1 cellular context compared by ENCODE assay signal in the genomic region with DNA sequence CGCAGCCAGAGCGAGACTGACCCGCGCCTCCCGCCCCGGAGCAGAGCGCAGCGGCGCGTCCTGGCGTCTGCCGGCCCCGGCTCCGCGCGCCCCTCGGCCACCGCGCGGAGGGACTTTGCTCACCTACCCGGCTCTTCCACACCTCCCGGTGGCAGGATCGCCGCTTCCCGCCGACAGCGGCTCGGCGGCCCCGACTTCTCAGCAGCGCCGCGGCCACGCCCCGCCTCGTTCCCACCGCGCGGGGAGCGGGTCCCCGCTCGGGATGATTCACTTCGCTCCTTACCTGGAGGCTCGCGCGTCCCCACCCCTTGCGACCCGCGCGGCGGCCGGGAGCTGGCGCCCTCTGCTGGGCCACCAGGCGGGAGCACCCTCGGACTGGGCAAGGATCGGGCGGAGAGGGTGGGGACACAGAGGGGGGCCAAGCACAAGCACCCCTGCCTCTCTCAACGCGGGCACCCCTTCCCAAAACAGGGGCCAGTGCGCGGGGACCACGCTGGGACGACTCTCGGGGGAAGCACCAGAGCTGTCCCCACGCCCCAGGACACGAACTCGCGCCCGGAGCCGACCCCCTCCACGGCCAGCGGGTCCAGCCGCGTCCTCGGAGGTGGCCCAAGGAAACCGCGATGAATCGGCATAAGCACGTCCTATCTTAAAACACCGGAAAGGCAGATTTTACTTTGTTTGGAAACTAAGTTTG.
TF ChIP-seq lines count a peak whose summit lies in the region.

No MANE protein-coding gene starts in this region.

TF ChIP-seq in HepG2, 621 proteins besides CTCF, POLR2A, EP300 and RAD21 (continued from another document):
- TF ChIP-seq, protein P1, sequence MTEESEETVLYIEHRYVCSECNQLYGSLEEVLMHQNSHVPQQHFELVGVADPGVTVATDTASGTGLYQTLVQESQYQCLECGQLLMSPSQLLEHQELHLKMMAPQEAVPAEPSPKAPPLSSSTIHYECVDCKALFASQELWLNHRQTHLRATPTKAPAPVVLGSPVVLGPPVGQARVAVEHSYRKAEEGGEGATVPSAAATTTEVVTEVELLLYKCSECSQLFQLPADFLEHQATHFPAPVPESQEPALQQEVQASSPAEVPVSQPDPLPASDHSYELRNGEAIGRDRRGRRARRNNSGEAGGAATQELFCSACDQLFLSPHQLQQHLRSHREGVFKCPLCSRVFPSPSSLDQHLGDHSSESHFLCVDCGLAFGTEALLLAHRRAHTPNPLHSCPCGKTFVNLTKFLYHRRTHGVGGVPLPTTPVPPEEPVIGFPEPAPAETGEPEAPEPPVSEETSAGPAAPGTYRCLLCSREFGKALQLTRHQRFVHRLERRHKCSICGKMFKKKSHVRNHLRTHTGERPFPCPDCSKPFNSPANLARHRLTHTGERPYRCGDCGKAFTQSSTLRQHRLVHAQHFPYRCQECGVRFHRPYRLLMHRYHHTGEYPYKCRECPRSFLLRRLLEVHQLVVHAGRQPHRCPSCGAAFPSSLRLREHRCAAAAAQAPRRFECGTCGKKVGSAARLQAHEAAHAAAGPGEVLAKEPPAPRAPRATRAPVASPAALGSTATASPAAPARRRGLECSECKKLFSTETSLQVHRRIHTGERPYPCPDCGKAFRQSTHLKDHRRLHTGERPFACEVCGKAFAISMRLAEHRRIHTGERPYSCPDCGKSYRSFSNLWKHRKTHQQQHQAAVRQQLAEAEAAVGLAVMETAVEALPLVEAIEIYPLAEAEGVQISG (CRISPR knock-in tag; IDR thresholded peaks at IDR 0.05) = peak; percentile 76
- peak; percentile 39; the same call in 1 of the 2 replicates for TF ChIP-seq ZNF816 (CRISPR knock-in tag; IDR thresholded peaks at IDR 0.05; ENCODE audit: borderline replicate concordance)
- peak; percentile 51 for TF ChIP-seq PHF21A (CRISPR knock-in tag; IDR thresholded peaks at IDR 0.05)
- 0 out of 2 replicates have a peak, but pooled peaks have one; percentile 89 for TF ChIP-seq ZMAT3 (CRISPR knock-in tag; conservative IDR thresholded peaks at IDR 0.05)
- TF ChIP-seq, protein P2, sequence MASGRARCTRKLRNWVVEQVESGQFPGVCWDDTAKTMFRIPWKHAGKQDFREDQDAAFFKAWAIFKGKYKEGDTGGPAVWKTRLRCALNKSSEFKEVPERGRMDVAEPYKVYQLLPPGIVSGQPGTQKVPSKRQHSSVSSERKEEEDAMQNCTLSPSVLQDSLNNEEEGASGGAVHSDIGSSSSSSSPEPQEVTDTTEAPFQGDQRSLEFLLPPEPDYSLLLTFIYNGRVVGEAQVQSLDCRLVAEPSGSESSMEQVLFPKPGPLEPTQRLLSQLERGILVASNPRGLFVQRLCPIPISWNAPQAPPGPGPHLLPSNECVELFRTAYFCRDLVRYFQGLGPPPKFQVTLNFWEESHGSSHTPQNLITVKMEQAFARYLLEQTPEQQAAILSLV (CRISPR knock-in tag; IDR thresholded peaks at IDR 0.05; ENCODE audit: borderline replicate concordance) = 0 out of 2 replicates have a peak, but pooled peaks have one; percentile 17
- TF ChIP-seq IKZF4 (CRISPR knock-in tag; IDR thresholded peaks at IDR 0.05; ENCODE audit: borderline replicate concordance, low read depth, not compliant biosample characterization) = peak; percentile 8
- TF ChIP-seq XRCC5 (optimal IDR thresholded peaks at IDR 0.05; ENCODE audit: low read length) = peak; percentile 90
- TF ChIP-seq, protein P3, sequence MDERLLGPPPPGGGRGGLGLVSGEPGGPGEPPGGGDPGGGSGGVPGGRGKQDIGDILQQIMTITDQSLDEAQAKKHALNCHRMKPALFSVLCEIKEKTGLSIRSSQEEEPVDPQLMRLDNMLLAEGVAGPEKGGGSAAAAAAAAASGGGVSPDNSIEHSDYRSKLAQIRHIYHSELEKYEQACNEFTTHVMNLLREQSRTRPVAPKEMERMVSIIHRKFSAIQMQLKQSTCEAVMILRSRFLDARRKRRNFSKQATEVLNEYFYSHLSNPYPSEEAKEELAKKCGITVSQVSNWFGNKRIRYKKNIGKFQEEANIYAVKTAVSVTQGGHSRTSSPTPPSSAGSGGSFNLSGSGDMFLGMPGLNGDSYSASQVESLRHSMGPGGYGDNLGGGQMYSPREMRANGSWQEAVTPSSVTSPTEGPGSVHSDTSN (CRISPR knock-in tag; IDR thresholded peaks at IDR 0.05) = no peak
- TF ChIP-seq, protein P4, sequence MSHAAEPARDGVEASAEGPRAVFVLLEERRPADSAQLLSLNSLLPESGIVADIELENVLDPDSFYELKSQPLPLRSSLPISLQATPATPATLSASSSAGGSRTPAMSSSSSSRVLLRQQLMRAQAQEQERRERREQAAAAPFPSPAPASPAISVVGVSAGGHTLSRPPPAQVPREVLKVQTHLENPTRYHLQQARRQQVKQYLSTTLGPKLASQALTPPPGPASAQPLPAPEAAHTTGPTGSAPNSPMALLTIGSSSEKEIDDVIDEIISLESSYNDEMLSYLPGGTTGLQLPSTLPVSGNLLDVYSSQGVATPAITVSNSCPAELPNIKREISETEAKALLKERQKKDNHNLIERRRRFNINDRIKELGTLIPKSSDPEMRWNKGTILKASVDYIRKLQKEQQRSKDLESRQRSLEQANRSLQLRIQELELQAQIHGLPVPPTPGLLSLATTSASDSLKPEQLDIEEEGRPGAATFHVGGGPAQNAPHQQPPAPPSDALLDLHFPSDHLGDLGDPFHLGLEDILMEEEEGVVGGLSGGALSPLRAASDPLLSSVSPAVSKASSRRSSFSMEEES (CRISPR knock-in tag; IDR thresholded peaks at IDR 0.05) = no peak
- TF ChIP-seq ZNF263 (CRISPR knock-in tag; IDR thresholded peaks at IDR 0.05) = peak; percentile 90
- TF ChIP-seq BCL6 (CRISPR knock-in tag; IDR thresholded peaks at IDR 0.05) = peak; percentile 47; the same call in 1 of the 2 replicates
- no peak for TF ChIP-seq ARNT (IDR thresholded peaks at IDR 0.05)
- TF ChIP-seq ISL2 (CRISPR knock-in tag; IDR thresholded peaks at IDR 0.05) = peak; percentile 24; the same call in 1 of the 2 replicates
- TF ChIP-seq HNRNPUL1 (IDR thresholded peaks at IDR 0.05; ENCODE audit: low read depth, low read length) = peak; percentile 30; the same call in 1 of the 2 replicates
- TF ChIP-seq ZNF772 (CRISPR knock-in tag; IDR thresholded peaks at IDR 0.05) = 0 out of 2 replicates have a peak, but pooled peaks have one; percentile 48
- TF ChIP-seq, protein P5, sequence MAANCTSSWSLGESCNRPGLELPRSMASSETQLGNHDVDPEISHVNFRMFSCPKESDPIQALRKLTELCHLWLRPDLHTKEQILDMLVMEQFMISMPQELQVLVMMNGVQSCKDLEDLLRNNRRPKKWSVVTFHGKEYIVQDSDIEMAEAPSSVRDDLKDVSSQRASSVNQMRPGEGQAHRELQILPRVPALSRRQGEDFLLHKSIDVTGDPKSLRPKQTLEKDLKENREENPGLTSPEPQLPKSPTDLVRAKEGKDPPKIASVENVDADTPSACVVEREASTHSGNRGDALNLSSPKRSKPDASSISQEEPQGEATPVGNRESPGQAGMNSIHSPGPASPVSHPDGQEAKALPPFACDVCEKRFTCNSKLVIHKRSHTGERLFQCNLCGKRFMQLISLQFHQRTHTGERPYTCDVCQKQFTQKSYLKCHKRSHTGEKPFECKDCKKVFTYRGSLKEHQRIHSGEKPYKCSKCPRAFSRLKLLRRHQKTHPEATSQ (CRISPR knock-in tag; IDR thresholded peaks at IDR 0.05; ENCODE audit: borderline replicate concordance) = peak; percentile 80; the same call in 1 of the 2 replicates
- TF ChIP-seq LCORL (IDR thresholded peaks at IDR 0.05) = no peak
- TF ChIP-seq LCORL (CRISPR knock-in tag; IDR thresholded peaks at IDR 0.05) = peak; percentile 40; the same call in 1 of the 2 replicates
- TF ChIP-seq, protein P6, sequence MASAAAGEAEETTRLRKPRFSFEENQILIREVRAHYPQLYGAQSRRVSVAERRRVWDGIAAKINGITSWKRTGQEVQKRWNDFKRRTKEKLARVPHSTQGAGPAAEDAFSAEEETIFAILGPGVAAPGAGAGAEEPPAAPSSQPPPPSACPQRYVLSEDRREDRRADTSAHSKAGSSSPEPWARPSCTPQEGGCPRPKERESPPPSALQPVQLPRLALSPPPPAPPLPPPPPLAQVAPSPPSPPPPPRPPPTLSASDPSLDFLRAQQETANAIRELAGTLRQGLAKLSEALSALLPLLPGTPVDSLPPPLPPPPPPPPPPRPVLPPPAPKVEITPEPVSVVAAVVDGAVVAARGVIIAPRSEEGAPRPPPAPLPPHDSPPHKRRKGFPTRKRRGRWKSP (CRISPR knock-in tag; IDR thresholded peaks at IDR 0.05) = peak; percentile 49
- TF ChIP-seq NFKB2 (CRISPR knock-in tag; IDR thresholded peaks at IDR 0.05; ENCODE audit: borderline replicate concordance) = peak; percentile 30; the same call in 1 of the 2 replicates
- TF ChIP-seq, protein P7, sequence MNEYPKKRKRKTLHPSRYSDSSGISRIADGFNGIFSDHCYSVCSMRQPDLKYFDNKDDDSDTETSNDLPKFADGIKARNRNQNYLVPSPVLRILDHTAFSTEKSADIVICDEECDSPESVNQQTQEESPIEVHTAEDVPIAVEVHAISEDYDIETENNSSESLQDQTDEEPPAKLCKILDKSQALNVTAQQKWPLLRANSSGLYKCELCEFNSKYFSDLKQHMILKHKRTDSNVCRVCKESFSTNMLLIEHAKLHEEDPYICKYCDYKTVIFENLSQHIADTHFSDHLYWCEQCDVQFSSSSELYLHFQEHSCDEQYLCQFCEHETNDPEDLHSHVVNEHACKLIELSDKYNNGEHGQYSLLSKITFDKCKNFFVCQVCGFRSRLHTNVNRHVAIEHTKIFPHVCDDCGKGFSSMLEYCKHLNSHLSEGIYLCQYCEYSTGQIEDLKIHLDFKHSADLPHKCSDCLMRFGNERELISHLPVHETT (CRISPR knock-in tag; conservative IDR thresholded peaks at IDR 0.05) = no peak
- TF ChIP-seq, protein P8, sequence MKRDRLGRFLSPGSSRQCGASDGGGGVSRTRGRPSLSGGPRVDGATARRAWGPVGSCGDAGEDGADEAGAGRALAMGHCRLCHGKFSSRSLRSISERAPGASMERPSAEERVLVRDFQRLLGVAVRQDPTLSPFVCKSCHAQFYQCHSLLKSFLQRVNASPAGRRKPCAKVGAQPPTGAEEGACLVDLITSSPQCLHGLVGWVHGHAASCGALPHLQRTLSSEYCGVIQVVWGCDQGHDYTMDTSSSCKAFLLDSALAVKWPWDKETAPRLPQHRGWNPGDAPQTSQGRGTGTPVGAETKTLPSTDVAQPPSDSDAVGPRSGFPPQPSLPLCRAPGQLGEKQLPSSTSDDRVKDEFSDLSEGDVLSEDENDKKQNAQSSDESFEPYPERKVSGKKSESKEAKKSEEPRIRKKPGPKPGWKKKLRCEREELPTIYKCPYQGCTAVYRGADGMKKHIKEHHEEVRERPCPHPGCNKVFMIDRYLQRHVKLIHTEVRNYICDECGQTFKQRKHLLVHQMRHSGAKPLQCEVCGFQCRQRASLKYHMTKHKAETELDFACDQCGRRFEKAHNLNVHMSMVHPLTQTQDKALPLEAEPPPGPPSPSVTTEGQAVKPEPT (CRISPR knock-in tag; IDR thresholded peaks at IDR 0.05; ENCODE audit: low read depth) = no peak; the same call in 1 of the 2 replicates
- TF ChIP-seq IRF2 (CRISPR knock-in tag; IDR thresholded peaks at IDR 0.05) = 0 out of 2 replicates have a peak, but pooled peaks have one; percentile 43
- TF ChIP-seq NONO (IDR thresholded peaks at IDR 0.05) = no peak
- peak; percentile 84 for TF ChIP-seq NONO (CRISPR knock-in tag; conservative IDR thresholded peaks at IDR 0.05)
- TF ChIP-seq, protein P9, sequence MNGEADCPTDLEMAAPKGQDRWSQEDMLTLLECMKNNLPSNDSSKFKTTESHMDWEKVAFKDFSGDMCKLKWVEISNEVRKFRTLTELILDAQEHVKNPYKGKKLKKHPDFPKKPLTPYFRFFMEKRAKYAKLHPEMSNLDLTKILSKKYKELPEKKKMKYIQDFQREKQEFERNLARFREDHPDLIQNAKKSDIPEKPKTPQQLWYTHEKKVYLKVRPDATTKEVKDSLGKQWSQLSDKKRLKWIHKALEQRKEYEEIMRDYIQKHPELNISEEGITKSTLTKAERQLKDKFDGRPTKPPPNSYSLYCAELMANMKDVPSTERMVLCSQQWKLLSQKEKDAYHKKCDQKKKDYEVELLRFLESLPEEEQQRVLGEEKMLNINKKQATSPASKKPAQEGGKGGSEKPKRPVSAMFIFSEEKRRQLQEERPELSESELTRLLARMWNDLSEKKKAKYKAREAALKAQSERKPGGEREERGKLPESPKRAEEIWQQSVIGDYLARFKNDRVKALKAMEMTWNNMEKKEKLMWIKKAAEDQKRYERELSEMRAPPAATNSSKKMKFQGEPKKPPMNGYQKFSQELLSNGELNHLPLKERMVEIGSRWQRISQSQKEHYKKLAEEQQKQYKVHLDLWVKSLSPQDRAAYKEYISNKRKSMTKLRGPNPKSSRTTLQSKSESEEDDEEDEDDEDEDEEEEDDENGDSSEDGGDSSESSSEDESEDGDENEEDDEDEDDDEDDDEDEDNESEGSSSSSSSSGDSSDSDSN (CRISPR knock-in tag; IDR thresholded peaks at IDR 0.05) = peak; percentile 78; the same call in 1 of the 2 replicates
